10 cellular contexts compared by ENCODE assay signal in the genomic region with DNA sequence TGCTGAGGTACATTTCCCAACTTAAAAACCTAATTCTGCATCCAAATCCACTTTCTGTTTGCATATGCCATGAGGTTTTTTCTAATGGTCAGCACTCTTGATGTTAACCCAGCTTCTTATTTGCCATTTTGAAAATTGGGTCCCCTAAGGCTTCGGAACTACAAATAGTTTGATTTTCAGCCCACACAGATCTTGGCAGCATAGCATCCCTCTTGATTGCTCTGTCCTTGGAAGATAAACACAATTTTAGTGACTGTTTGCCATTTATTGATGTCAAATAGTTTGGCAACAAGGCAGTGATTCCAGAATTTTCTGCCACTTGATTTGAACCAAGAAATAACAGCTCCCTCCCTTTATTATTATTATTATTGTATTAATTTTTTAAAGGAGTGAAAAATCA.
"Had no signal": no experiment of that assay in that cellular context is flagged by ENCODE, and none has a peak within 500 bp of the region (broad histone marks: within the 10 kb centered on the region; RNA-seq: fewer than 3 reads in every experiment).

No MANE protein-coding gene starts in this region.

- H3K27ac ChIP-seq: GM23248 had no signal

- H3K4me3 Mint-ChIP-seq: GM23338, H9, HFFc6 had no signal

- H2AFZ ChIP-seq: GM23248, GM23338 had no signal

- DNase-seq: GM23248, GOT3, H7, H9, HCEC 1CT, HFFc6 had no signal

- H3K27ac Mint-ChIP-seq: GM23338, H9, HFFc6 had no signal

- ATAC-seq: GM23338, HCT116 had no signal

- H3K9ac ChIP-seq: GM23248 had no signal

- FAIRE-seq: H1, H54 had no signal

- H3K4me3 ChIP-seq: GM23248, GM23338 had no signal

- H3K4me1 Mint-ChIP-seq: GM23338, H9 had no signal

- H3K4me2 ChIP-seq: GM23338 had no signal
